8 cellular contexts compared by ENCODE assay signal in genomic region chr9:120619751-120620655, GRCh38. TPM values are rescaled to one million over a fixed set of nuclear protein-coding genes. Genes with fewer than 3 reads are reported as not detected.
DNase-seq lines count a peak whose midpoint lies in the region; ATAC-seq, FAIRE-seq and TF ChIP-seq lines count a peak whose summit lies in the region.

No MANE protein-coding gene starts in this region.

- DNase-seq in AG04449 (ENCODE audit: low read depth, low spot score) (no peak), M059J (ENCODE audit: low read depth) (peak; percentile 71), SJSA1 (ENCODE audit: low read depth in 1 of 2, low spot score in 2 of 2) (peak; percentile 51), pancreas (peak in 3 of 6 donors; percentile 44 to 69 (median 59)), type B pancreatic cell (ENCODE audit: extremely low spot score, unreplicated experiment) (no peak)
- peak; percentile 82 for DNase-seq in activated naive CD4-positive, alpha-beta T cell treated with anti-CD3 and anti-CD28 coated beads for 36 hours

- H3K27me3 ChIP-seq in SJSA1 (replicated peaks) (no peaks in the 10 kb centered on the region), gastroesophageal sphincter (no peaks in the 10 kb centered on the region), pancreas (no peaks in the 10 kb centered on the region)

- peak; percentile 95 for FAIRE-seq in pancreas (lab: Jason Lieb, UNC)

- H3K36me3 ChIP-seq in SJSA1 (no peaks in the 10 kb centered on the region), gastroesophageal sphincter (peaks cover 0 to 12% of the 10 kb centered on the region in 2 donors), pancreas (no peaks in the 10 kb centered on the region)

- H3K9me3 ChIP-seq in SJSA1 (replicated peaks) (no peaks in the 10 kb centered on the region), gastroesophageal sphincter (no peaks in the 10 kb centered on the region), pancreas (no peaks in the 10 kb centered on the region)

- H3K27ac Mint-ChIP-seq in activated naive CD4-positive, alpha-beta T cell treated with anti-CD3 and anti-CD28 coated beads for 36 hours: no peak overlapping the region
- H3K27ac Mint-ChIP-seq in type B pancreatic cell: no peak overlapping the region

- H3K4me3 ChIP-seq in AG04449 (ENCODE audit: low read depth, low read length) (no peak overlapping the region), SJSA1 (no peak overlapping the region), gastroesophageal sphincter (no peak overlapping the region), pancreas (no peak overlapping the region)

- H3K27ac ChIP-seq in SJSA1 (no peak overlapping the region), gastroesophageal sphincter (no peak overlapping the region), pancreas (no peak overlapping the region)

- TF ChIP-seq CTCF in AG04449 (IDR thresholded peaks at IDR 0.05; ENCODE audit: insufficient read depth, low read length, missing control alignments) (peak; percentile 71), gastroesophageal sphincter (IDR thresholded peaks at IDR 0.05) (peak; percentile 74 to 83 (median 80)), pancreas (IDR thresholded peaks at IDR 0.05) (peak; percentile 71 to 82 (median 75)), type B pancreatic cell (conservative IDR thresholded peaks at IDR 0.05) (peak; percentile 96)

- no peak overlapping the region for H3K4me3 Mint-ChIP-seq in activated naive CD4-positive, alpha-beta T cell treated with anti-CD3 and anti-CD28 coated beads for 36 hours
- H3K4me3 Mint-ChIP-seq in type B pancreatic cell: no peak overlapping the region

- H3K36me3 Mint-ChIP-seq in activated naive CD4-positive, alpha-beta T cell treated with anti-CD3 and anti-CD28 coated beads for 36 hours (ENCODE audit: low read depth): no peaks in the 10 kb centered on the region
- H3K36me3 Mint-ChIP-seq in type B pancreatic cell: no peaks in the 10 kb centered on the region

- no peaks in the 10 kb centered on the region for H3K27me3 Mint-ChIP-seq in activated naive CD4-positive, alpha-beta T cell treated with anti-CD3 and anti-CD28 coated beads for 36 hours (ENCODE audit: low read depth)
- H3K27me3 Mint-ChIP-seq in type B pancreatic cell: no peaks in the 10 kb centered on the region

- peaks cover 3% of the 10 kb centered on the region for H3K4me1 Mint-ChIP-seq in activated naive CD4-positive, alpha-beta T cell treated with anti-CD3 and anti-CD28 coated beads for 36 hours (ENCODE audit: low read depth)
- peaks cover 6% of the 10 kb centered on the region for H3K4me1 Mint-ChIP-seq in type B pancreatic cell (ENCODE audit: unreplicated experiment)

- no peak for TF ChIP-seq EP300 in gastroesophageal sphincter (IDR thresholded peaks at IDR 0.05)

- TF ChIP-seq POLR2A in gastroesophageal sphincter (IDR thresholded peaks at IDR 0.05): no peak

- no peaks in the 10 kb centered on the region for H3K9me3 Mint-ChIP-seq in activated naive CD4-positive, alpha-beta T cell treated with anti-CD3 and anti-CD28 coated beads for 36 hours
- H3K9me3 Mint-ChIP-seq in type B pancreatic cell: no peaks in the 10 kb centered on the region

- CTCF ChIA-PET in AG04449 (lab: Yijun Ruan, JAX): interaction anchor here (0.6 to 3.3 kb wide), 29 partner anchors 8 to 440 kb away, joined by 3 to 63 read pairs (median 4); partner anchors contain the start of genes C5 and MEGF9
- CTCF ChIA-PET in activated naive CD4-positive, alpha-beta T cell treated with anti-CD3 and anti-CD28 coated beads for 36 hours (lab: Charles Lee): interaction anchor here (0.6 to 1.4 kb wide), 17 partner anchors 8 to 1024 kb away, joined by 3 to 8 read pairs (median 4); no protein-coding TSS in a partner anchor

- H3K4me1 ChIP-seq in SJSA1 (replicated peaks): peaks cover 9% of the 10 kb centered on the region
- peaks cover 0 to 9% (median 0%) of the 10 kb centered on the region in 3 donors for H3K4me1 ChIP-seq in gastroesophageal sphincter
- H3K4me1 ChIP-seq in pancreas: peaks cover 0 to 7% (median 5%) of the 10 kb centered on the region in 3 donors

- ATAC-seq in GM18519 (IDR thresholded peaks at IDR 0.05; ENCODE audit: low FRiP score, unreplicated experiment): peak; percentile 58
- ATAC-seq in gastroesophageal sphincter: peak; percentile 74
- ATAC-seq in pancreas: peak; percentile 93 to 99 (median 96)

- intact Hi-C loops in activated naive CD4-positive, alpha-beta T cell treated with anti-CD3 and anti-CD28 coated beads for 36 hours (cut with micrococcal nuclease): loop anchor here (1.0 to 10.0 kb wide), 4 partner anchors 92 to 455 kb away; partner anchors contain the start of gene CNTRL
- intact Hi-C loops in pancreas (cut with DNase I): loop anchor here in 1 of 3 donors (10.0 kb wide), 1 partner anchor 85 kb away; no protein-coding TSS in a partner anchor

- POLR2A ChIA-PET in AG04449 (lab: Yijun Ruan, JAX): no interaction called here

- WGBS in gastroesophageal sphincter (ENCODE audit: low coverage in 1 of 2), 2 donors: 42 to 46% methylated on average over 8 of the region's 8 CpGs
- WGBS in pancreas, 2 donors: 30 to 31% methylated on average over 8 of the region's 8 CpGs

RNA-seq across cellular contexts. Expression of gene CDK5RAP2, which starts 40.0 kb away (rescaled TPM):
- total RNA-seq in M059J (2014; rRNA removed; shearing (Covaris generic)): 21.7 and 32.6 TPM in 2 replicates
- total RNA-seq in SJSA1 (2014; rRNA removed; shearing (Covaris generic)): 32.6 and 36.5 TPM in 2 replicates
- 10 to 100 TPM; 92.7 to 99.7 TPM for total RNA-seq in activated naive CD4-positive, alpha-beta T cell treated with anti-CD3 and anti-CD28 coated beads for 36 hours
- total RNA-seq in gastroesophageal sphincter (10 to 100 TPM; 41.6 to 77.2 (median 43.2) TPM), pancreas (10 to 100 TPM; 14.8 to 29.4 (median 21.6) TPM), type B pancreatic cell (ENCODE audit: low replicate concordance) (44.8 and 69.2 TPM in 2 replicates)
- polyA plus RNA-seq in pancreas: 10 to 100 TPM; 20.5 to 37.1 TPM

Comparison
In these comparisons a context has a peak if more than half of its experiments do, and no peak if none do; other contexts are left out.
1. DNase-seq: peak in M059J (single experiment), SJSA1 (2 of 2) and activated naive CD4-positive, alpha-beta T cell treated with anti-CD3 and anti-CD28 coated beads for 36 hours (single experiment); none in AG04449 (single experiment) and type B pancreatic cell (single experiment).
2. Peak in every context shown above with its lines, with median percentiles within 50 percentile points of each other: CTCF ChIP-seq and ATAC-seq.